In the genomic region with DNA sequence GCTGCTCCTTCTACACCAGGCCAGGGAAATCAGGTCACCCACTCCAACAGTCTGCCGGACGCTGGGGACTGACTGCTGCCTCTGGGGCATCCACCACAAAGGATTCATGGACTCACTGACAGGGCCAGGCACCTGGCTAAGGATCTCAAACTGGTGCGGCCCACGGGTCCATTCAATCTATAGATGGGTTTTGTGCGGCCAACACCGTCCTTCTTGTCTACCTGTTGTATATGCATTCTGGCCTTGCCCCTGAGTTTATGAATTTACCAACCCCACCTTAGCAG, we compare ENCODE assay signal across 15 cellular contexts. TPM values are rescaled to one million over a fixed set of nuclear protein-coding genes. Genes with fewer than 3 reads are reported as not detected.
DNase-seq lines count a peak whose midpoint lies in the region; ATAC-seq lines count a peak whose summit lies in the region.
"Had no signal": no experiment of that assay in that cellular context is flagged by ENCODE, and none has a peak within 500 bp of the region (broad histone marks: within the 10 kb centered on the region; RNA-seq: fewer than 3 reads in every experiment).

No MANE protein-coding gene starts in this region.

- no peak overlapping the region for H3K23ac ChIP-seq in neuronal stem cell (ENCODE audit: low read depth, low read length, poor library complexity)

- no peak overlapping the region for H4K8ac ChIP-seq in neuronal stem cell (ENCODE audit: low read depth, low read length)

- H3K4me1 Mint-ChIP-seq in CD4-positive, alpha-beta memory T cell = peaks cover 49 to 72% (median 64%) of the 10 kb centered on the region in 4 donors
- peaks cover 68% of the 10 kb centered on the region for H3K4me1 Mint-ChIP-seq in central memory CD8-positive, alpha-beta T cell
- H3K4me1 Mint-ChIP-seq in activated CD4-positive, alpha-beta memory T cell treated with anti-CD3 and anti-CD28 coated beads, Interleukin-2, amount 10 ng/mL, durations not matched to agents 7 days and 5 days = peaks cover 69% of the 10 kb centered on the region

- H3K4me3 Mint-ChIP-seq in CD4-positive, alpha-beta memory T cell = peak overlapping the region; percentile 13 to 89 (median 69)
- peak overlapping the region; percentile 73 for H3K4me3 Mint-ChIP-seq in central memory CD8-positive, alpha-beta T cell
- H3K4me3 Mint-ChIP-seq in activated CD4-positive, alpha-beta memory T cell treated with anti-CD3 and anti-CD28 coated beads, Interleukin-2, amount 10 ng/mL, durations not matched to agents 7 days and 5 days = no peak overlapping the region

- no peaks in the 10 kb centered on the region for H3K79me1 ChIP-seq in neuronal stem cell (ENCODE audit: low read depth, low read length)

- no peaks in the 10 kb centered on the region for H3K27me3 ChIP-seq in CD4-positive, alpha-beta memory T cell (ENCODE audit: insufficient read depth, low read length)
- H3K27me3 ChIP-seq in neuronal stem cell (ENCODE audit: control insufficient read depth in 3 of 3, insufficient read depth in 3 of 3, low read depth in 1 of 3, low read length in 3 of 3) = peaks cover 0 to 25% (median 2%) of the 10 kb centered on the region in 3 experiments
- H3K27me3 ChIP-seq: BLaER1 treated with 17β-estradiol and CSF1 and Interleukin-3, amounts not matched to agents 10 nM and 100 nM had no signal

- peak overlapping the region; percentile 43 to 93 (median 89) for H3K27ac Mint-ChIP-seq in CD4-positive, alpha-beta memory T cell
- peak overlapping the region; percentile 94 for H3K27ac Mint-ChIP-seq in central memory CD8-positive, alpha-beta T cell (ENCODE audit: low read depth)
- H3K27ac Mint-ChIP-seq in activated CD4-positive, alpha-beta memory T cell treated with anti-CD3 and anti-CD28 coated beads, Interleukin-2, amount 10 ng/mL, durations not matched to agents 7 days and 5 days = no peak overlapping the region

- peaks cover 0 to 6% of the 10 kb centered on the region in 2 donors for H3K36me3 Mint-ChIP-seq in CD4-positive, alpha-beta memory T cell
- peaks cover 18% of the 10 kb centered on the region for H3K36me3 Mint-ChIP-seq in central memory CD8-positive, alpha-beta T cell (ENCODE audit: insufficient read depth)
- H3K36me3 Mint-ChIP-seq in activated CD4-positive, alpha-beta memory T cell treated with anti-CD3 and anti-CD28 coated beads, Interleukin-2, amount 10 ng/mL, durations not matched to agents 7 days and 5 days (ENCODE audit: low read depth) = no peaks in the 10 kb centered on the region

- no peak overlapping the region for H3K4ac ChIP-seq in neuronal stem cell (ENCODE audit: low read length)

- H3K9me3 Mint-ChIP-seq in CD4-positive, alpha-beta memory T cell = no peaks in the 10 kb centered on the region
- H3K9me3 Mint-ChIP-seq in central memory CD8-positive, alpha-beta T cell = no peaks in the 10 kb centered on the region
- H3K9me3 Mint-ChIP-seq in activated CD4-positive, alpha-beta memory T cell treated with anti-CD3 and anti-CD28 coated beads, Interleukin-2, amount 10 ng/mL, durations not matched to agents 7 days and 5 days = no peaks in the 10 kb centered on the region

- H3K4me3 ChIP-seq in CD4-positive, alpha-beta memory T cell (ENCODE audit: low read length in 2 of 2) = no peak overlapping the region
- H3K4me3 ChIP-seq in neuronal stem cell (ENCODE audit: low read length in 2 of 2) = no peak overlapping the region
- H3K4me3 ChIP-seq: BLaER1 treated with 17β-estradiol and CSF1 and Interleukin-3, amounts not matched to agents 10 nM and 100 nM had no signal

- DNase-seq in activated CD8-positive, alpha-beta memory T cell treated with anti-CD3 and anti-CD28 coated beads, Interleukin-2, amount 50 U/mL, for 48 hours = peak; percentile 43
- no peak for DNase-seq in activated CD8-positive, alpha-beta memory T cell treated with anti-CD3 and anti-CD28 coated beads, Interleukin-2, amount 50 U/mL, for 4 hours
- DNase-seq in CD4-positive, alpha-beta memory T cell = no peak
- no peak for DNase-seq in central memory CD8-positive, alpha-beta T cell (ENCODE audit: low spot score in 2 of 2)
- DNase-seq in neuronal stem cell (ENCODE audit: low spot score) (no peak), SHP77 treated with DMSO at 0.1 percent for 48 hours (lab: John Stamatoyannopoulos, UW) (no peak)
- no peak for DNase-seq in activated CD4-positive, alpha-beta memory T cell treated with anti-CD3 and anti-CD28 coated beads, Interleukin-2, amount 10 ng/mL, durations not matched to agents 7 days and 5 days
- DNase-seq: GOT3, NCI-H2081, NCI-H510A, NCI-H82 had no signal

- H3K27ac ChIP-seq in CD4-positive, alpha-beta memory T cell (ENCODE audit: low read depth, low read length) = no peak overlapping the region
- no peak overlapping the region for H3K27ac ChIP-seq in neuronal stem cell (replicated peaks; ENCODE audit: low read length)
- H3K27ac ChIP-seq: KMS-11 had no signal

- H2BK12ac ChIP-seq in neuronal stem cell (ENCODE audit: low read length) = no peak overlapping the region

- H3K4me2 ChIP-seq in neuronal stem cell (ENCODE audit: insufficient read depth, low read length, poor library complexity, severe bottlenecking) = no peak overlapping the region
- H3K4me2 ChIP-seq: KMS-11 had no signal

- no peaks in the 10 kb centered on the region for H3K36me3 ChIP-seq in CD4-positive, alpha-beta memory T cell (ENCODE audit: insufficient read depth, low read length)
- no peaks in the 10 kb centered on the region for H3K36me3 ChIP-seq in neuronal stem cell (replicated peaks in 1 of 2; ENCODE audit: control insufficient read depth in 2 of 2, insufficient read depth in 2 of 2, low read length in 2 of 2)
- H3K36me3 ChIP-seq: BLaER1 treated with 17β-estradiol and CSF1 and Interleukin-3, amounts not matched to agents 10 nM and 100 nM had no signal

- H2AFZ ChIP-seq in neuronal stem cell (ENCODE audit: low read length) = no peak overlapping the region

- no peak overlapping the region for H3K18ac ChIP-seq in neuronal stem cell (ENCODE audit: low read length)

- H2BK120ac ChIP-seq in neuronal stem cell (ENCODE audit: low read depth, low read length) = no peak overlapping the region

- intact Hi-C loops in CD4-positive, alpha-beta memory T cell (cut with micrococcal nuclease) = no loop called here

- no peak overlapping the region for H2BK5ac ChIP-seq in neuronal stem cell (ENCODE audit: low read length)

- CTCF ChIA-PET in CD4-positive, alpha-beta memory T cell (lab: Charles Lee; ENCODE audit: partially characterized antibody) = interaction anchor here (2.5 to 14.0 kb wide), 3 partner anchors 10 to 56 kb away, joined by 12 to 243 read pairs (median 36); partner anchors contain the start of gene SLC20A1
- CTCF ChIA-PET in activated CD4-positive, alpha-beta memory T cell treated with anti-CD3 and anti-CD28 coated beads, Interleukin-2, amount 10 ng/mL, durations not matched to agents 7 days and 5 days (lab: Charles Lee) = interaction anchor here (1.5 to 12.8 kb wide), 3 partner anchors 10 to 54 kb away, joined by 4 to 221 read pairs (median 172); partner anchors contain the start of gene SLC20A1

- H3K9me3 ChIP-seq in CD4-positive, alpha-beta memory T cell (ENCODE audit: control insufficient read depth in 1 of 2, low read length in 2 of 2) = no peaks in the 10 kb centered on the region
- H3K9me3 ChIP-seq in neuronal stem cell (replicated peaks in 1 of 2; ENCODE audit: control insufficient read depth in 2 of 2, insufficient read depth in 1 of 2, low read depth in 1 of 2, low read length in 2 of 2) = no peaks in the 10 kb centered on the region
- H3K9me3 ChIP-seq: BLaER1 treated with 17β-estradiol and CSF1 and Interleukin-3, amounts not matched to agents 10 nM and 100 nM had no signal

- H2BK15ac ChIP-seq in neuronal stem cell (ENCODE audit: low read length) = peak overlapping the region; percentile 5

- no peak overlapping the region for H4K91ac ChIP-seq in neuronal stem cell (ENCODE audit: low read depth, low read length, poor library complexity)

- POLR2A ChIA-PET in CD4-positive, alpha-beta memory T cell (lab: Charles Lee; ENCODE audit: partially characterized antibody) = interaction anchor here (1.5 to 15.6 kb wide), 3 partner anchors 9 to 50 kb away, joined by 3 to 521 read pairs (median 41); partner anchors contain the start of genes CHCHD5 and SLC20A1
- POLR2A ChIA-PET in activated CD4-positive, alpha-beta memory T cell treated with anti-CD3 and anti-CD28 coated beads, Interleukin-2, amount 10 ng/mL, durations not matched to agents 7 days and 5 days (lab: Charles Lee) = interaction anchor here (1.1 to 15.7 kb wide), 4 partner anchors 10 to 72 kb away, joined by 3 to 492 read pairs (median 13); partner anchors contain the start of gene SLC20A1

- no peak overlapping the region for H2AK5ac ChIP-seq in neuronal stem cell (ENCODE audit: low read depth, low read length)

- H3K14ac ChIP-seq in neuronal stem cell (ENCODE audit: low read length) = no peak overlapping the region

- no CpG with 5 or more reads among the region's 6 CpGs for WGBS in neuronal stem cell (ENCODE audit: extremely low coverage in 2 of 2, insufficient read length in 2 of 2, insufficient replicate concordance in 1 of 2), 2 donors

- peaks cover 69% of the 10 kb centered on the region for H3K4me1 ChIP-seq in CD4-positive, alpha-beta memory T cell (ENCODE audit: insufficient read depth, low read length)
- H3K4me1 ChIP-seq in neuronal stem cell (ENCODE audit: control insufficient read depth in 2 of 2, insufficient read depth in 1 of 2, low read depth in 1 of 2, low read length in 2 of 2) = peaks cover 16 to 17% of the 10 kb centered on the region in 2 donors

- no peak overlapping the region for H3K9ac ChIP-seq in neuronal stem cell (ENCODE audit: low read depth, low read length, poor library complexity)
- H3K9ac ChIP-seq: BLaER1 treated with 17β-estradiol and CSF1 and Interleukin-3, amounts not matched to agents 10 nM and 100 nM; KMS-11 had no signal

- ATAC-seq in central memory CD8-positive, alpha-beta T cell (replicated peaks; ENCODE audit: extremely low read depth, poor library complexity, severe bottlenecking) = no peak
- no peak for ATAC-seq in HG03342 (IDR thresholded peaks at IDR 0.05; ENCODE audit: unreplicated experiment)
- ATAC-seq: Right ventricle myocardium inferior had no signal

- H3K27me3 Mint-ChIP-seq in CD4-positive, alpha-beta memory T cell = peaks cover 0 to 3% of the 10 kb centered on the region in 2 donors
- H3K27me3 Mint-ChIP-seq in central memory CD8-positive, alpha-beta T cell = no peaks in the 10 kb centered on the region
- peaks cover 22% of the 10 kb centered on the region for H3K27me3 Mint-ChIP-seq in activated CD4-positive, alpha-beta memory T cell treated with anti-CD3 and anti-CD28 coated beads, Interleukin-2, amount 10 ng/mL, durations not matched to agents 7 days and 5 days

RNA-seq across cellular contexts. Expression of gene SLC20A1, which starts 10.9 kb away (rescaled TPM):
- 10 to 100 TPM; 93.5 to 94.0 TPM for total RNA-seq in CD4-positive, alpha-beta memory T cell
- 10 to 100 TPM; 25.5 to 36.7 TPM for polyA plus RNA-seq in CD4-positive, alpha-beta memory T cell
- polyA plus RNA-seq in neuronal stem cell (2013, experiment 1 of 2) = 37.4 TPM
- polyA plus RNA-seq in neuronal stem cell (2013, experiment 2 of 2) = 38.3 TPM
- total RNA-seq in activated CD4-positive, alpha-beta memory T cell treated with anti-CD3 and anti-CD28 coated beads, Interleukin-2, amount 10 ng/mL, durations not matched to agents 7 days and 5 days = 100 to 1,000 TPM; 152 to 158 TPM

RNA-seq across cellular contexts. Expression of gene CHCHD5, which starts 50.4 kb away (rescaled TPM):
- total RNA-seq in CD4-positive, alpha-beta memory T cell = 10 to 100 TPM; 23.3 to 24.9 TPM
- 10 to 100 TPM; 40.2 to 71.1 TPM for polyA plus RNA-seq in CD4-positive, alpha-beta memory T cell
- polyA plus RNA-seq in neuronal stem cell (2013, experiment 1 of 2) = 29.2 TPM
- polyA plus RNA-seq in neuronal stem cell (2013, experiment 2 of 2) = 27.9 TPM
- total RNA-seq in activated CD4-positive, alpha-beta memory T cell treated with anti-CD3 and anti-CD28 coated beads, Interleukin-2, amount 10 ng/mL, durations not matched to agents 7 days and 5 days = 10 to 100 TPM; 40.0 to 47.5 TPM
